In genomic region chr9:101131326-101131725, GRCh38 we compare ENCODE assay signal across 29 cellular contexts.
"Had no signal": no experiment of that assay in that cellular context is flagged by ENCODE, and none has a peak within 500 bp of the region (broad histone marks: within the 10 kb centered on the region; RNA-seq: fewer than 3 reads in every experiment).

No MANE protein-coding gene starts in this region.

- H3K4me1 Mint-ChIP-seq: naive thymus-derived CD8-positive, alpha-beta T cell; neural crest cell; stimulated activated effector memory CD8-positive, alpha-beta T cell treated with anti-CD3 and anti-CD28 coated beads, Interleukin-12 subunit alpha, Interleukin-12 subunit beta, amount 100 ng/mL, for 72 hours; stimulated activated naive B cell treated with anti-CD40 and anti-IgM and Interleukin-4, amounts not matched to agents 10 μg/mL and 1 μg/mL and 100 μg/mL, for 72 hours had no signal

- H3K27ac ChIP-seq: ovary, parathyroid adenoma, psoas muscle, right lobe of liver, sigmoid colon, stomach, thoracic aorta, thyroid gland, tibial nerve, upper lobe of right lung, uterus had no signal

- H3K27ac Mint-ChIP-seq: naive thymus-derived CD8-positive, alpha-beta T cell; natural killer cell treated with Interleukin-12 subunit alpha and Interleukin-12 subunit beta and Interleukin-15 and Interleukin-18, amount 100 ng/mL, for 72 hours; nephron progenitor cell; progenitor cell of endocrine pancreas; stimulated activated effector memory CD8-positive, alpha-beta T cell treated with anti-CD3 and anti-CD28 coated beads, Interleukin-12 subunit alpha, Interleukin-12 subunit beta, amount 100 ng/mL, for 72 hours; stimulated activated naive B cell treated with anti-CD40 and anti-IgM and Interleukin-4, amounts not matched to agents 10 μg/mL and 1 μg/mL and 100 μg/mL, for 72 hours; stimulated activated naive CD8-positive, alpha-beta T cell treated with anti-CD3 and anti-CD28 coated beads, Interleukin-15, Interleukin-2, amounts not matched to agents 100 ng/mL and 50 ng/mL, for 24 hours; type B pancreatic cell had no signal

- H3K4me3 ChIP-seq: ovary, psoas muscle, right lobe of liver, sigmoid colon, stomach, thoracic aorta, thyroid gland, tibial nerve, upper lobe of right lung, uterus had no signal

- H3K27me3 ChIP-seq: ovary, right lobe of liver, sigmoid colon, stomach, thyroid gland, tibial nerve, upper lobe of right lung, uterus had no signal

- H3K9ac ChIP-seq: parathyroid adenoma had no signal

- ATAC-seq: naive thymus-derived CD8-positive, alpha-beta T cell; natural killer cell treated with Interleukin-12 subunit alpha and Interleukin-12 subunit beta and Interleukin-15 and Interleukin-18, amount 100 ng/mL, for 72 hours; psoas muscle; right cardiac atrium; right lobe of liver; stimulated activated effector memory CD8-positive, alpha-beta T cell treated with anti-CD3 and anti-CD28 coated beads, Interleukin-12 subunit alpha, Interleukin-12 subunit beta, amount 100 ng/mL, for 72 hours; stimulated activated naive B cell treated with anti-CD40 and anti-IgM and Interleukin-4, amounts not matched to agents 10 μg/mL and 1 μg/mL and 100 μg/mL, for 72 hours; upper lobe of right lung had no signal

- H3K79me2 ChIP-seq: parathyroid adenoma had no signal

- DNase-seq: naive thymus-derived CD8-positive, alpha-beta T cell; nephron progenitor cell; occipital lobe; ovary; posterior cingulate gyrus; psoas muscle; right cardiac atrium; right lobe of liver; sigmoid colon; small intestine; stimulated activated CD4-positive, alpha-beta T cell treated with anti-CD3 and anti-CD28 coated beads, Interleukin-15, amount 100 ng/mL, for 24 hours; stimulated activated CD4-positive, alpha-beta T cell treated with anti-CD3 and anti-CD28 coated beads, Interleukin-2, amount 100 ng/mL, for 24 hours; stimulated activated CD4-positive, alpha-beta T cell treated with anti-CD3 and anti-CD28 coated beads, Interleukin-2, amount 100 ng/mL, for 48 hours; stimulated activated CD4-positive, alpha-beta T cell treated with anti-CD3 and anti-CD28 coated beads, Interleukin-4, amount 100 ng/mL, for 24 hours; stimulated activated naive B cell treated with anti-CD40 and anti-IgM and Interleukin-4, amounts not matched to agents 10 μg/mL and 1 μg/mL and 100 μg/mL, for 72 hours; stimulated activated naive CD4-positive, alpha-beta T cell treated with Interleukin-2 at 50 U/mL for 16 hours; stomach; thyroid gland; upper lobe of right lung; uterus had no signal

- H3K36me3 Mint-ChIP-seq: natural killer cell treated with Interleukin-12 subunit alpha and Interleukin-12 subunit beta and Interleukin-15 and Interleukin-18, amount 100 ng/mL, for 72 hours; stimulated activated effector memory CD8-positive, alpha-beta T cell treated with anti-CD3 and anti-CD28 coated beads, Interleukin-12 subunit alpha, Interleukin-12 subunit beta, amount 100 ng/mL, for 72 hours; type B pancreatic cell had no signal

- H3K4me1 ChIP-seq: parathyroid adenoma, psoas muscle, sigmoid colon, stomach, thyroid gland, tibial nerve, upper lobe of right lung, uterus had no signal

- H3K36me3 ChIP-seq: ovary, right lobe of liver, sigmoid colon, stomach, thoracic aorta, thyroid gland, tibial nerve, upper lobe of right lung, uterus had no signal

- H3K9me3 ChIP-seq: ovary, psoas muscle, right lobe of liver, thoracic aorta, thyroid gland, upper lobe of right lung, uterus had no signal

- H3K4me3 Mint-ChIP-seq: naive thymus-derived CD8-positive, alpha-beta T cell; natural killer cell treated with Interleukin-12 subunit alpha and Interleukin-12 subunit beta and Interleukin-15 and Interleukin-18, amount 100 ng/mL, for 72 hours; nephron progenitor cell; neural crest cell; stimulated activated effector memory CD8-positive, alpha-beta T cell treated with anti-CD3 and anti-CD28 coated beads, Interleukin-12 subunit alpha, Interleukin-12 subunit beta, amount 100 ng/mL, for 72 hours; stimulated activated naive B cell treated with anti-CD40 and anti-IgM and Interleukin-4, amounts not matched to agents 10 μg/mL and 1 μg/mL and 100 μg/mL, for 72 hours; stimulated activated naive CD8-positive, alpha-beta T cell treated with anti-CD3 and anti-CD28 coated beads, Interleukin-15, Interleukin-2, amounts not matched to agents 100 ng/mL and 50 ng/mL, for 24 hours; type B pancreatic cell had no signal

- H3K27me3 Mint-ChIP-seq: natural killer cell treated with Interleukin-12 subunit alpha and Interleukin-12 subunit beta and Interleukin-15 and Interleukin-18, amount 100 ng/mL, for 72 hours; stimulated activated naive B cell treated with anti-CD40 and anti-IgM and Interleukin-4, amounts not matched to agents 10 μg/mL and 1 μg/mL and 100 μg/mL, for 72 hours; stimulated activated naive CD8-positive, alpha-beta T cell treated with anti-CD3 and anti-CD28 coated beads, Interleukin-15, Interleukin-2, amounts not matched to agents 100 ng/mL and 50 ng/mL, for 24 hours had no signal

- H3K9me3 Mint-ChIP-seq: type B pancreatic cell had no signal
